8 cellular contexts compared by ENCODE assay signal in the genomic region with DNA sequence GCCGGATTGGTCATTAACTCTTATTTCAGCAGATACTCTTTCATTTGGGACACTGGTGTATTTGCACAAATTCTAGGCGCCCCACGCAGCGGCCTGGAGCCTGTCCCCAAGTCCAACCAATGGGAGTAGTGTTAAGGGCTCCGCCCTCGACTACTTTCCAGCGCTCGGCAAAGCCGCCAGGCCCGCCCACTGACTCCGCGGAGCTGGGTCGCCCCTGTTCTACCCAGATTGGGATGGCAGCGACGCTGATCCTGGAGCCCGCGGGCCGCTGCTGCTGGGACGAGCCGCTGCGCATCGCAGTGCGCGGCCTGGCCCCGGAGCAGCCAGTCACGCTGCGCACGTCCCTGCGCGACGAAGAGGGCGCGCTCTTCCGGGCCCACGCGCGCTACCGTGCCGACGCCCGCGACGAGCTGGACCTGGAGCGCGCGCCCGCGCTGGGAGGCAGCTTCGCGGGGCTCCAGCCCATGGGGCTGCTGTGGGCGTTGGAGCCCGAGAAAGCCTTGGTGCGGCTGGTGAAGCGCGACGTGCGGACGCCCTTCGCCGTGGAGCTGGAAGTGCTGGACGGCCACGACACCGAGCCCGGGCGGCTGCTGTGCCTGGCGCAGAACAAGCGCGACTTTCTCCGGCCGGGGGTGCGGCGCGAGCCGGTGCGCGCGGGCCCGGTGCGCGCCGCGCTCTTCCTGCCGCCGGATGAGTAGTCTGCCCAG. TPM values are rescaled to one million over a fixed set of nuclear protein-coding genes. Genes with fewer than 3 reads are reported as not detected.
A peak's percentile ranks its signal among the peaks of the same experiment; 100 is the strongest.
DNase-seq lines count a peak whose midpoint lies in the region; ATAC-seq lines count a peak whose summit lies in the region.

A gene with protein sequence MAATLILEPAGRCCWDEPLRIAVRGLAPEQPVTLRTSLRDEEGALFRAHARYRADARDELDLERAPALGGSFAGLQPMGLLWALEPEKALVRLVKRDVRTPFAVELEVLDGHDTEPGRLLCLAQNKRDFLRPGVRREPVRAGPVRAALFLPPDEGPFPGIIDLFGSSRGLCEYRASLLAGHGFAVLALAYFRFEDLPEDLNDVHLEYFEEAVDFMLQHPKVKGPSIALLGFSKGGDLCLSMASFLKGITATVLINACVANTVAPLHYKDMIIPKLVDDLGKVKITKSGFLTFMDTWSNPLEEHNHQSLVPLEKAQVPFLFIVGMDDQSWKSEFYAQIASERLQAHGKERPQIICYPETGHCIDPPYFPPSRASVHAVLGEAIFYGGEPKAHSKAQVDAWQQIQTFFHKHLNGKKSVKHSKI (plus strand): TSS at position 179 of the 707 bp plus-strand sequence. CDS start 55 bp downstream, at position 234.

- H3K9me3 Mint-ChIP-seq in activated CD8-positive, alpha-beta T cell treated with anti-CD3 and anti-CD28 coated beads, Interleukin-2, amount 10 ng/mL, durations not matched to agents 7 days and 5 days (ENCODE audit: insufficient read depth): no peaks in the 10 kb centered on the region

- POLR2A ChIA-PET in activated CD8-positive, alpha-beta T cell treated with anti-CD3 and anti-CD28 coated beads, Interleukin-2, amount 10 ng/mL, durations not matched to agents 7 days and 5 days (lab: Charles Lee): interaction anchor here (1.0 kb wide), 3 partner anchors 20 to 122 kb away, joined by 3 to 5 read pairs (median 4); a partner anchor contains a TSS

- CTCF ChIA-PET in activated CD8-positive, alpha-beta T cell treated with anti-CD3 and anti-CD28 coated beads, Interleukin-2, amount 10 ng/mL, durations not matched to agents 7 days and 5 days (lab: Charles Lee): interaction anchor here (0.8 to 2.5 kb wide), 10 partner anchors 8 to 141 kb away, joined by 3 to 7 read pairs (median 4); no protein-coding TSS in a partner anchor

- H3K27ac Mint-ChIP-seq in activated CD8-positive, alpha-beta T cell treated with anti-CD3 and anti-CD28 coated beads, Interleukin-2, amount 10 ng/mL, durations not matched to agents 7 days and 5 days: peak within 1 kb of the TSS; percentile 67

- H3K27me3 Mint-ChIP-seq in activated CD8-positive, alpha-beta T cell treated with anti-CD3 and anti-CD28 coated beads, Interleukin-2, amount 10 ng/mL, durations not matched to agents 7 days and 5 days (ENCODE audit: low read depth): no peaks in the 10 kb centered on the region

- H3K36me3 Mint-ChIP-seq in activated CD8-positive, alpha-beta T cell treated with anti-CD3 and anti-CD28 coated beads, Interleukin-2, amount 10 ng/mL, durations not matched to agents 7 days and 5 days (ENCODE audit: low read depth): no peaks in the 10 kb centered on the region

- DNase-seq in NCI-H1417 (lab: John Stamatoyannopoulos, UW) (peak in 2 of 3 experiments; percentile 73 to 81), NCI-H1417 treated with DMSO at 0.1 percent for 48 hours (lab: John Stamatoyannopoulos, UW) (no peak), NCI-H526 treated with DMSO at 0.1 percent for 48 hours (lab: John Stamatoyannopoulos, UW) (peak; percentile 72), medulla oblongata (ENCODE audit: extremely low spot score) (peak; percentile 35)
- DNase-seq in activated CD8-positive, alpha-beta T cell treated with anti-CD3 and anti-CD28 coated beads, Interleukin-2, amount 10 ng/mL, durations not matched to agents 7 days and 5 days: peak; percentile 71
- DNase-seq in effector CD8-positive, alpha-beta T cell (lab: John Stamatoyannopoulos, UW): peak; percentile 40
- DNase-seq in stimulated activated CD4-positive, alpha-beta T cell treated with anti-CD3 and anti-CD28 coated beads, TNF-alpha, amount 100 ng/mL, for 4 hours (ENCODE audit: low read depth in 3 of 3): peak; percentile 30 to 43 (median 42)

- peaks cover 19% of the 10 kb centered on the region for H3K4me1 Mint-ChIP-seq in activated CD8-positive, alpha-beta T cell treated with anti-CD3 and anti-CD28 coated beads, Interleukin-2, amount 10 ng/mL, durations not matched to agents 7 days and 5 days (ENCODE audit: low read depth)

- peak; percentile 74 for ATAC-seq in HG02943 (IDR thresholded peaks at IDR 0.05; ENCODE audit: low read depth, unreplicated experiment)
- peak; percentile 90 for ATAC-seq in activated CD8-positive, alpha-beta T cell treated with anti-CD3 and anti-CD28 coated beads, Interleukin-2, amount 10 ng/mL, durations not matched to agents 7 days and 5 days

- H3K4me3 Mint-ChIP-seq in activated CD8-positive, alpha-beta T cell treated with anti-CD3 and anti-CD28 coated beads, Interleukin-2, amount 10 ng/mL, durations not matched to agents 7 days and 5 days: peak within 1 kb of the TSS; percentile 80

RNA-seq across cellular contexts. Expression of the gene that starts here (rescaled TPM):
- not detected for total RNA-seq in activated CD8-positive, alpha-beta T cell treated with anti-CD3 and anti-CD28 coated beads, Interleukin-2, amount 10 ng/mL, durations not matched to agents 7 days and 5 days

Comparison
In these comparisons a context has a peak if more than half of its experiments do, and no peak if none do; other contexts are left out.
1. Peak in DNase-seq and ATAC-seq in activated CD8-positive, alpha-beta T cell treated with anti-CD3 and anti-CD28 coated beads, Interleukin-2, amount 10 ng/mL, durations not matched to agents 7 days and 5 days; RNA of the gene not detected or under 1 TPM.